Comparison of ENCODE assay signal across 22 cellular contexts in the genomic region with DNA sequence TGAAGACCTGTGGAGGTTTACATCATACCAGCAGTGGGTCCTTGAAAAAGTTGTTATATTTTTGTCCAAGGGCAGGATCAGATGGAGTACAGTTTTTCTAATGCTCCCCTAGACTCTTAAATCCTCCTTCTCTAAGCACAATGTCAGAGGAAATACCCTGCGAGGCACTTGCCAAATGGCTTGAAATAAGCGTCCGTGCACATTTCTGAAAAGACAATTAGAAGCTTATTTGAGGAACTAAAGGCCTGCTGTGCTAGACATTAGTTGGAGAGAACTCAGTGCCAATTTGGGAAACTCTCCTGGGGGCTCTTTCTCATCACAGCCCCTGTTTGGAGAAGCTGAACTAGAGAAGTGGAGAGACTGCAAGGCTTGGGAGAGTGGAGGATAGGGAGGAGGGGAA.
"Had no signal": no experiment of that assay in that cellular context is flagged by ENCODE, and none has a peak within 500 bp of the region (broad histone marks: within the 10 kb centered on the region; RNA-seq: fewer than 3 reads in every experiment).

No MANE protein-coding gene starts in this region.

- H3K36me3 ChIP-seq: breast epithelium, esophagus muscularis mucosa, gastroesophageal sphincter, thoracic aorta, upper lobe of right lung had no signal

- H3K9me3 ChIP-seq: breast epithelium, esophagus muscularis mucosa, gastroesophageal sphincter, thoracic aorta, upper lobe of right lung had no signal

- H3K27ac Mint-ChIP-seq: activated B cell treated with CpG ODN at 0.5 μM for 24 hours; activated naive CD8-positive, alpha-beta T cell treated with anti-CD3 and anti-CD28 coated beads for 36 hours had no signal

- H3K4me1 Mint-ChIP-seq: activated B cell treated with CpG ODN at 0.5 μM for 24 hours; activated naive CD8-positive, alpha-beta T cell treated with anti-CD3 and anti-CD28 coated beads for 36 hours had no signal

- H3K4me3 ChIP-seq: breast epithelium, coronary artery, esophagus muscularis mucosa, gastroesophageal sphincter, thoracic aorta, upper lobe of right lung had no signal

- DNase-seq: activated B cell treated with CpG ODN at 0.5 μM for 24 hours; activated CD4-positive, alpha-beta T cell treated with anti-CD3 and anti-CD28 coated beads for 4 hours; activated CD4-positive, alpha-beta T cell treated with anti-CD3 and anti-CD28 coated beads, Interleukin-2, amount 50 U/mL, for 48 hours; activated CD8-positive, alpha-beta memory T cell treated with anti-CD3 and anti-CD28 coated beads, Interleukin-2, amount 50 U/mL, for 48 hours; activated naive CD4-positive, alpha-beta T cell treated with Interleukin-2 at 50 U/mL for 16 hours; activated naive CD8-positive, alpha-beta T cell treated with anti-CD3 and anti-CD28 coated beads for 36 hours; activated T-cell treated with anti-CD3 and anti-CD28 coated beads, Interleukin-2, amount 50 U/mL, for 48 hours; head of caudate nucleus; hypothalamus; left ventricle myocardium superior; mammary epithelial cell; occipital lobe; posterior cingulate gyrus; stimulated activated CD4-positive, alpha-beta T cell treated with anti-CD3 and anti-CD28 coated beads, Interleukin-4, amount 100 ng/mL, for 1 hour; stimulated activated naive CD4-positive, alpha-beta T cell; T-helper 9 cell; upper lobe of right lung had no signal

- H3K4me3 Mint-ChIP-seq: activated B cell treated with CpG ODN at 0.5 μM for 24 hours; activated naive CD8-positive, alpha-beta T cell treated with anti-CD3 and anti-CD28 coated beads for 36 hours had no signal

- H3K9me3 Mint-ChIP-seq: activated B cell treated with CpG ODN at 0.5 μM for 24 hours; activated naive CD8-positive, alpha-beta T cell treated with anti-CD3 and anti-CD28 coated beads for 36 hours had no signal

- H3K27ac ChIP-seq: coronary artery, esophagus muscularis mucosa, thoracic aorta, upper lobe of right lung had no signal

- H3K36me3 Mint-ChIP-seq: activated naive CD8-positive, alpha-beta T cell treated with anti-CD3 and anti-CD28 coated beads for 36 hours had no signal

- H3K27me3 ChIP-seq: breast epithelium, esophagus muscularis mucosa, gastroesophageal sphincter, upper lobe of right lung had no signal
